In genomic region chr19:40659116-40659515, GRCh38 we compare ENCODE assay signal across 25 cellular contexts. TPM values are rescaled to one million over a fixed set of nuclear protein-coding genes. Genes with fewer than 3 reads are reported as not detected.
DNase-seq lines count a peak whose midpoint lies in the region; ATAC-seq, FAIRE-seq and TF ChIP-seq lines count a peak whose summit lies in the region.
"Had no signal": no experiment of that assay in that cellular context is flagged by ENCODE, and none has a peak within 500 bp of the region (broad histone marks: within the 10 kb centered on the region; RNA-seq: fewer than 3 reads in every experiment).

No MANE protein-coding gene starts in this region.

- H3K9me1 ChIP-seq in K562 (ENCODE audit: control insufficient read depth, insufficient read depth, low read length): no peaks in the 10 kb centered on the region

- H3K9me2 ChIP-seq in GM23248 (ENCODE audit: insufficient read depth): no peaks in the 10 kb centered on the region

- FAIRE-seq in K562 (lab: Jason Lieb, UNC): no peak
- FAIRE-seq: A204.1, GM12891, GM18507, GM19239, H54 had no signal

- H3K9me3 ChIP-seq in GM23248 (ENCODE audit: low read depth) (no peaks in the 10 kb centered on the region), K562 (replicated peaks; ENCODE audit: control insufficient read depth, insufficient read depth, low read depth, low read length) (no peaks in the 10 kb centered on the region), subcutaneous abdominal adipose tissue (ENCODE audit: control insufficient read depth in 5 of 5, low read length in 5 of 5) (no peaks in the 10 kb centered on the region)
- H3K9me3 ChIP-seq: BLaER1, HAP-1 had no signal

- H3K36me3 ChIP-seq in GM23248 (ENCODE audit: low read depth): no peaks in the 10 kb centered on the region
- H3K36me3 ChIP-seq in K562 (ENCODE audit: control insufficient read depth, insufficient read depth, low read length): no peaks in the 10 kb centered on the region
- no peaks in the 10 kb centered on the region for H3K36me3 ChIP-seq in subcutaneous abdominal adipose tissue (ENCODE audit: control insufficient read depth in 5 of 5, insufficient read depth in 5 of 5, low read length in 5 of 5)
- H3K36me3 ChIP-seq: BLaER1, HAP-1 had no signal

- no peak for TF ChIP-seq RAD21 in K562 (CRISPR knock-in tag; conservative IDR thresholded peaks at IDR 0.05 in 1 of 2, IDR thresholded peaks at IDR 0.05 in 1 of 2)

- no TSS peak for BruUV-seq in K562 (replicated peaks; lab: Mats Ljungman, UMichigan)

- H3K27ac ChIP-seq in GM23248 (no peak overlapping the region), K562 (ENCODE audit: extremely low read depth, low read depth, low read length) (no peak overlapping the region), subcutaneous abdominal adipose tissue (ENCODE audit: low read depth, low read length) (peak overlapping the region; percentile 29)
- H3K27ac ChIP-seq: 22Rv1, BLaER1, C4-2B had no signal

- POLR2A ChIA-PET in K562 (lab: Yijun Ruan, JAX): interaction anchor here (0.7 kb wide), 1 partner anchor 507 kb away, joined by 4 read pairs; no protein-coding TSS in a partner anchor

- H3K27me3 ChIP-seq in GM23248 (replicated peaks; ENCODE audit: insufficient read depth) (no peaks in the 10 kb centered on the region), K562 (ENCODE audit: control insufficient read depth in 2 of 2, insufficient read depth in 2 of 2, low read length in 2 of 2) (no peaks in the 10 kb centered on the region), subcutaneous abdominal adipose tissue (ENCODE audit: control insufficient read depth in 5 of 5, insufficient read depth in 4 of 5, low read length in 5 of 5) (no peaks in the 10 kb centered on the region)
- H3K27me3 ChIP-seq: BLaER1 had no signal

- H3K79me2 ChIP-seq in GM23248 (ENCODE audit: insufficient read depth) (no peaks in the 10 kb centered on the region), K562 (ENCODE audit: control insufficient read depth, insufficient read depth, low read length) (no peaks in the 10 kb centered on the region; the same call in 2 of the 3 replicates)

- TF ChIP-seq POLR2A in K562 (conservative IDR thresholded peaks at IDR 0.05): no peak

- H3F3A ChIP-seq in GM23248 (ENCODE audit: insufficient read depth): peaks cover 15% of the 10 kb centered on the region

- H3K9ac ChIP-seq in GM23248 (no peak overlapping the region), K562 (ENCODE audit: insufficient read depth in 1 of 2, low read depth in 2 of 2, low read length in 2 of 2) (no peak overlapping the region), subcutaneous abdominal adipose tissue (ENCODE audit: low read length in 5 of 5) (no peak overlapping the region)
- H3K9ac ChIP-seq: BLaER1 had no signal

- ATAC-seq in K562 (no peak), GM18909 (IDR thresholded peaks at IDR 0.05; ENCODE audit: poor library complexity, unreplicated experiment) (no peak), GM19035 (IDR thresholded peaks at IDR 0.05; ENCODE audit: unreplicated experiment) (no peak), HG03354 (IDR thresholded peaks at IDR 0.05; ENCODE audit: poor library complexity, severe bottlenecking, unreplicated experiment) (no peak)
- ATAC-seq: CD8-positive, alpha-beta T cell had no signal

- TF ChIP-seq CTCF in K562 (IDR thresholded peaks at IDR 0.05 in 2 of 3, conservative IDR thresholded peaks at IDR 0.05 in 1 of 3; ENCODE audit: insufficient read depth in 2 of 3, low read depth in 1 of 3, low read length in 3 of 3): no peak
- no peak for TF ChIP-seq CTCF in fibroblast of the aortic adventitia (IDR thresholded peaks at IDR 0.05; ENCODE audit: insufficient read depth, low read length)

- H3K4me3 ChIP-seq in GM23248: no peak overlapping the region
- H3K4me3 ChIP-seq in K562: no peak overlapping the region
- H3K4me3 ChIP-seq in fibroblast of the aortic adventitia (ENCODE audit: low read depth, low read length): no peak overlapping the region
- H3K4me3 ChIP-seq in subcutaneous abdominal adipose tissue (ENCODE audit: low read depth in 1 of 5, low read length in 5 of 5): no peak overlapping the region
- H3K4me3 ChIP-seq: BLaER1, HAP-1 had no signal

- CTCF ChIA-PET in K562 (lab: Yijun Ruan, JAX; ENCODE audit: low intra/inter-chr PET ratio): no interaction called here

- DNase-seq in GM23248 (no peak), K562 (ENCODE audit: extremely low read depth in 1 of 4, low spot score in 3 of 4) (no peak), fibroblast of the aortic adventitia (ENCODE audit: low read depth) (peak; percentile 54), SIG-M5 (lab: John Stamatoyannopoulos, UW) (no peak)
- DNase-seq: Calu3; CD4-positive, CD25-positive, alpha-beta regulatory T cell; CD8-positive, alpha-beta T cell; DMS53; DMS79 treated with DMSO at 0.1 percent for 48 hours; GF-D8; GOT3; HFFc6 had no signal

- intact Hi-C loops in K562 (cut with micrococcal nuclease): no loop called here

- H3K4me2 ChIP-seq in GM23248 (ENCODE audit: unreplicated experiment): no peak overlapping the region
- H3K4me2 ChIP-seq in K562 (ENCODE audit: insufficient read depth, low read length): no peak overlapping the region
- H3K4me2 ChIP-seq: BLaER1 had no signal

- WGBS in GM23248 (ENCODE audit: low coverage in 1 of 2, low lambda C conversion rate in 2 of 2, missing lambda C conversion rate in 2 of 2), 2 experiments: 45 to 47% methylated on average over 5 of the region's 5 CpGs
- 59% methylated on average over 5 of the region's 5 CpGs for WGBS in K562 (ENCODE audit: insufficient coverage, low coverage, missing lambda C conversion rate)

- H3K4me1 ChIP-seq in GM23248 (ENCODE audit: insufficient read depth) (0 out of 2 replicates have a peak, but pooled peaks cover 6% of the 10 kb centered on the region), K562 (replicated peaks in 1 of 2; ENCODE audit: control insufficient read depth in 2 of 2, insufficient read depth in 2 of 2, low read length in 2 of 2) (peaks cover 10 to 22% of the 10 kb centered on the region in 2 experiments), subcutaneous abdominal adipose tissue (ENCODE audit: control insufficient read depth in 5 of 5, insufficient read depth in 5 of 5, low read length in 5 of 5) (peaks cover 5 to 19% (median 12%) of the 10 kb centered on the region in 5 donors)

- no peak for TF ChIP-seq EP300 in K562 (IDR thresholded peaks at IDR 0.05; ENCODE audit: low read length)

- H2AFZ ChIP-seq in GM23248 (0 out of 2 replicates have a peak overlapping the region, but pooled peaks have one; percentile 4), K562 (ENCODE audit: low read depth, low read length) (peak overlapping the region; percentile 1; the same call in 1 of the 2 replicates)

- H4K20me1 ChIP-seq in GM23248 (ENCODE audit: insufficient read depth): no peaks in the 10 kb centered on the region
- no peaks in the 10 kb centered on the region for H4K20me1 ChIP-seq in K562 (replicated peaks; ENCODE audit: control insufficient read depth, insufficient read depth, low read length)
- H4K20me1 ChIP-seq: BLaER1 had no signal

- in situ Hi-C loops in GM23248 (cut with MboI): loop anchor here (25.0 kb wide), 1 partner anchor 478 kb away; no protein-coding TSS in a partner anchor
- in situ Hi-C loops in K562 (cut with MboI): loop anchor here (5.0 kb wide), 1 partner anchor 483 kb away; no protein-coding TSS in a partner anchor

RNA-seq across cellular contexts. Expression of gene NUMBL, which starts 31.3 kb away (rescaled TPM):
- 33.4 and 49.7 TPM in 2 replicates for total RNA-seq in GM23248 (2014; rRNA removed; shearing (Covaris generic))
- polyA plus RNA-seq in GM23248 (2016; fragmentation: Nextera tagmentation; extraction: Ambion mirVana) (30.8 and 35.1 TPM in 2 replicates), K562 (2011; rRNA removed) (6.6 and 9.2 TPM in 2 replicates), K562 (2014; fragmentation: Illumina TruSeq; extraction: Trizol) (9.0 and 13.7 TPM in 2 replicates), K562 (2014; fragmentation: Nextera tagmentation; extraction: Ambion mirVana) (under 1 TPM; 0.39 to 0.63 TPM), K562 (2014; rRNA removed) (16.1 and 18.8 TPM in 2 replicates)
- 39.2 and 53.7 TPM in 2 replicates for total RNA-seq in K562 (2011; cell fraction: chromatin; rRNA removed; ENCODE audit: low replicate concordance)
- total RNA-seq in K562 (2011; cell fraction: nucleolus; rRNA removed): 24.0 and 29.3 TPM in 2 replicates
- 33.8 and 65.4 TPM in 2 replicates for total RNA-seq in K562 (2011; cell fraction: nucleoplasm; rRNA removed)
- total RNA-seq in K562 (2014; rRNA removed) (10.3 and 12.2 TPM in 2 replicates), K562 (2014; rRNA removed; fragmentation: Illumina TruSeq; extraction: Trizol) (3.0 TPM in 2 replicates), K562 (2015; rRNA removed; fragmentation: Illumina TruSeq; extraction: Trizol) (5.0 and 5.7 TPM in 2 replicates), K562 (2021) (38.6 and 41.5 TPM in 2 replicates), fibroblast of the aortic adventitia (ENCODE audit: low replicate concordance) (51.4 and 251 TPM in 2 replicates)
- polyA plus RNA-seq in K562 (2011; cell fraction: cytosol; rRNA removed): 6.5 and 15.8 TPM in 2 replicates
- 20.5 and 36.4 TPM in 2 replicates for polyA plus RNA-seq in K562 (2011; cell fraction: nucleus; rRNA removed)
- polyA plus RNA-seq in K562 (2012): 12.7 and 13.9 TPM in 2 replicates
- polyA minus RNA-seq in K562 (2011; rRNA and poly(A)+ RNA removed): 14.8 and 16.7 TPM in 2 replicates
- 4.8 and 6.4 TPM in 2 replicates for polyA minus RNA-seq in K562 (2011; cell fraction: cytosol; rRNA and poly(A)+ RNA removed)
- polyA minus RNA-seq in K562 (2011; cell fraction: nucleus; rRNA and poly(A)+ RNA removed): 7.8 and 8.3 TPM in 2 replicates

RNA-seq across cellular contexts. Expression of gene COQ8B, which starts 57.6 kb away (rescaled TPM):
- total RNA-seq in GM23248 (2014; rRNA removed; shearing (Covaris generic)): 28.6 and 43.4 TPM in 2 replicates
- polyA plus RNA-seq in GM23248 (2016; fragmentation: Nextera tagmentation; extraction: Ambion mirVana): 13.4 and 15.2 TPM in 2 replicates
- 33.1 and 73.6 TPM in 2 replicates for total RNA-seq in K562 (2011; cell fraction: chromatin; rRNA removed; ENCODE audit: low replicate concordance)
- 54.3 and 55.7 TPM in 2 replicates for total RNA-seq in K562 (2011; cell fraction: nucleolus; rRNA removed)
- total RNA-seq in K562 (2011; cell fraction: nucleoplasm; rRNA removed): 43.2 and 52.2 TPM in 2 replicates
- 18.3 and 20.0 TPM in 2 replicates for total RNA-seq in K562 (2014; rRNA removed)
- total RNA-seq in K562 (2014; rRNA removed; fragmentation: Illumina TruSeq; extraction: Trizol): 5.2 and 5.5 TPM in 2 replicates
- total RNA-seq in K562 (2015; rRNA removed; fragmentation: Illumina TruSeq; extraction: Trizol): 12.9 and 13.6 TPM in 2 replicates
- 24.0 and 27.2 TPM in 2 replicates for total RNA-seq in K562 (2021)
- 14.4 and 17.6 TPM in 2 replicates for polyA plus RNA-seq in K562 (2011; rRNA removed)
- polyA plus RNA-seq in K562 (2011; cell fraction: cytosol; rRNA removed): 19.5 and 37.8 TPM in 2 replicates
- polyA plus RNA-seq in K562 (2011; cell fraction: nucleus; rRNA removed): 55.8 and 89.2 TPM in 2 replicates
- 16.4 and 27.2 TPM in 2 replicates for polyA plus RNA-seq in K562 (2012)
- polyA plus RNA-seq in K562 (2014; fragmentation: Illumina TruSeq; extraction: Trizol): 7.2 and 15.7 TPM in 2 replicates
- polyA plus RNA-seq in K562 (2014; fragmentation: Nextera tagmentation; extraction: Ambion mirVana): under 1 TPM; 0.41 to 0.51 TPM
- 26.5 and 32.3 TPM in 2 replicates for polyA plus RNA-seq in K562 (2014; rRNA removed)
- 7.3 and 13.0 TPM in 2 replicates for polyA minus RNA-seq in K562 (2011; rRNA and poly(A)+ RNA removed)
- 15.0 and 15.7 TPM in 2 replicates for polyA minus RNA-seq in K562 (2011; cell fraction: cytosol; rRNA and poly(A)+ RNA removed)
- 25.1 and 25.8 TPM in 2 replicates for polyA minus RNA-seq in K562 (2011; cell fraction: nucleus; rRNA and poly(A)+ RNA removed)
- total RNA-seq in fibroblast of the aortic adventitia (ENCODE audit: low replicate concordance): 19.5 and 29.5 TPM in 2 replicates

RNA-seq across cellular contexts. Expression of gene ITPKC, which starts 57.8 kb away (rescaled TPM):
- 19.9 and 24.7 TPM in 2 replicates for total RNA-seq in GM23248 (2014; rRNA removed; shearing (Covaris generic))
- polyA plus RNA-seq in GM23248 (2016; fragmentation: Nextera tagmentation; extraction: Ambion mirVana) (8.5 and 10.4 TPM in 2 replicates), K562 (2011; rRNA removed) (6.0 and 6.1 TPM in 2 replicates), K562 (2014; fragmentation: Illumina TruSeq; extraction: Trizol) (5.8 and 6.6 TPM in 2 replicates), K562 (2014; fragmentation: Nextera tagmentation; extraction: Ambion mirVana) (under 1 TPM; 0.08 to 0.22 TPM), K562 (2014; rRNA removed) (6.4 and 8.9 TPM in 2 replicates)
- total RNA-seq in K562 (2011; cell fraction: chromatin; rRNA removed; ENCODE audit: low replicate concordance): 7.8 and 24.0 TPM in 2 replicates
- total RNA-seq in K562 (2011; cell fraction: nucleolus; rRNA removed): 14.8 and 15.4 TPM in 2 replicates
- 8.1 and 11.3 TPM in 2 replicates for total RNA-seq in K562 (2011; cell fraction: nucleoplasm; rRNA removed)
- total RNA-seq in K562 (2014; rRNA removed) (7.4 and 8.7 TPM in 2 replicates), K562 (2014; rRNA removed; fragmentation: Illumina TruSeq; extraction: Trizol) (3.4 and 4.0 TPM in 2 replicates), K562 (2015; rRNA removed; fragmentation: Illumina TruSeq; extraction: Trizol) (4.7 and 5.1 TPM in 2 replicates), K562 (2021) (9.0 and 9.3 TPM in 2 replicates), fibroblast of the aortic adventitia (ENCODE audit: low replicate concordance) (12.7 and 15.2 TPM in 2 replicates)
- polyA plus RNA-seq in K562 (2011; cell fraction: cytosol; rRNA removed): 6.4 and 8.6 TPM in 2 replicates
- polyA plus RNA-seq in K562 (2011; cell fraction: nucleus; rRNA removed): 5.3 and 9.3 TPM in 2 replicates
- 6.0 and 10.0 TPM in 2 replicates for polyA plus RNA-seq in K562 (2012)
- polyA minus RNA-seq in K562 (2011; rRNA and poly(A)+ RNA removed): 7.3 and 9.6 TPM in 2 replicates
- 3.9 and 6.0 TPM in 2 replicates for polyA minus RNA-seq in K562 (2011; cell fraction: cytosol; rRNA and poly(A)+ RNA removed)
- polyA minus RNA-seq in K562 (2011; cell fraction: nucleus; rRNA and poly(A)+ RNA removed): 4.3 and 4.7 TPM in 2 replicates

RNA-seq across cellular contexts. Expression of gene LTBP4, which starts 57.9 kb away (rescaled TPM):
- total RNA-seq in GM23248 (2014; rRNA removed; shearing (Covaris generic)): 18.0 and 18.3 TPM in 2 replicates
- polyA plus RNA-seq in GM23248 (2016; fragmentation: Nextera tagmentation; extraction: Ambion mirVana) (45.5 and 47.2 TPM in 2 replicates), K562 (2011; rRNA removed) (34.4 and 64.2 TPM in 2 replicates), K562 (2014; fragmentation: Illumina TruSeq; extraction: Trizol) (31.6 and 65.6 TPM in 2 replicates), K562 (2014; fragmentation: Nextera tagmentation; extraction: Ambion mirVana) (under 1 TPM; 0.35 to 0.53 TPM), K562 (2014; rRNA removed) (108 and 112 TPM in 2 replicates)
- total RNA-seq in K562 (2011; cell fraction: chromatin; rRNA removed; ENCODE audit: low replicate concordance): 209 and 457 TPM in 2 replicates
- 301 and 327 TPM in 2 replicates for total RNA-seq in K562 (2011; cell fraction: nucleolus; rRNA removed)
- total RNA-seq in K562 (2011; cell fraction: nucleoplasm; rRNA removed): 219 and 259 TPM in 2 replicates
- total RNA-seq in K562 (2014; rRNA removed) (38.7 and 44.5 TPM in 2 replicates), K562 (2014; rRNA removed; fragmentation: Illumina TruSeq; extraction: Trizol) (6.1 and 9.7 TPM in 2 replicates), K562 (2015; rRNA removed; fragmentation: Illumina TruSeq; extraction: Trizol) (19.9 and 25.0 TPM in 2 replicates), K562 (2021) (148 and 160 TPM in 2 replicates), fibroblast of the aortic adventitia (ENCODE audit: low replicate concordance) (31.5 and 38.9 TPM in 2 replicates)
- 40.5 and 63.1 TPM in 2 replicates for polyA plus RNA-seq in K562 (2011; cell fraction: cytosol; rRNA removed)
- 400 and 488 TPM in 2 replicates for polyA plus RNA-seq in K562 (2011; cell fraction: nucleus; rRNA removed)
- 256 and 263 TPM in 2 replicates for polyA plus RNA-seq in K562 (2012)
- polyA minus RNA-seq in K562 (2011; rRNA and poly(A)+ RNA removed): 6.8 and 10.0 TPM in 2 replicates
- 50.8 and 74.4 TPM in 2 replicates for polyA minus RNA-seq in K562 (2011; cell fraction: cytosol; rRNA and poly(A)+ RNA removed)
- 47.9 and 57.5 TPM in 2 replicates for polyA minus RNA-seq in K562 (2011; cell fraction: nucleus; rRNA and poly(A)+ RNA removed)
